9 cellular contexts compared by ENCODE assay signal in genomic region chr10:6136215-6137201, GRCh38. TPM values are rescaled to one million over a fixed set of nuclear protein-coding genes. Genes with fewer than 3 reads are reported as not detected.
DNase-seq lines count a peak whose midpoint lies in the region; TF ChIP-seq lines count a peak whose summit lies in the region.
"Had no signal": no experiment of that assay in that cellular context is flagged by ENCODE, and none has a peak within 500 bp of the region (broad histone marks: within the 10 kb centered on the region; RNA-seq: fewer than 3 reads in every experiment).

No MANE protein-coding gene starts in this region.

- H3K9me2 ChIP-seq in GM23248 (ENCODE audit: insufficient read depth), result no peaks in the 10 kb centered on the region

- DNase-seq in GM03348 (ENCODE audit: low spot score) (peak; percentile 77), GM23248 (peak; percentile 92), SK-MEL-5 (ENCODE audit: low read depth, low spot score) (peak; percentile 17), epithelial cell of prostate (ENCODE audit: low read depth, low spot score) (no peak), tibial nerve (ENCODE audit: low spot score in 2 of 2) (no peak), CD14-positive monocyte (ENCODE audit: low spot score) (no peak), endodermal cell (no peak), nucleus accumbens (lab: John Stamatoyannopoulos, UW) (no peak)

- H3K9me3 ChIP-seq in GM23248 (ENCODE audit: low read depth) (no peaks in the 10 kb centered on the region), tibial nerve (no peaks in the 10 kb centered on the region), endodermal cell (ENCODE audit: control insufficient read depth, low read length) (no peaks in the 10 kb centered on the region)

- H3K27ac Mint-ChIP-seq in CD14-positive monocyte (no peak overlapping the region), endodermal cell (no peak overlapping the region)

- 5 to 8% methylated on average over 19 to 20 of the region's 20 CpGs for WGBS in GM23248 (ENCODE audit: low coverage in 1 of 2, low lambda C conversion rate in 2 of 2, missing lambda C conversion rate in 2 of 2), 2 experiments
- WGBS in tibial nerve, 2 donors, result 46 to 51% methylated on average over 18 to 20 of the region's 20 CpGs
- WGBS in endodermal cell (ENCODE audit: insufficient coverage in 1 of 2, insufficient read length in 1 of 2), 2 experiments, result 71 to 77% methylated on average over 19 to 20 of the region's 20 CpGs

- H3K4me1 ChIP-seq in GM23248 (ENCODE audit: insufficient read depth) (peaks cover 19% of the 10 kb centered on the region), tibial nerve (peaks cover 0 to 10% (median 3%) of the 10 kb centered on the region in 4 donors), endodermal cell (ENCODE audit: control insufficient read depth, insufficient read depth, low read length) (peaks cover 5% of the 10 kb centered on the region)

- H3K4me2 ChIP-seq in GM23248 (ENCODE audit: unreplicated experiment), result peak overlapping the region; percentile 40

- H3K36me3 Mint-ChIP-seq in CD14-positive monocyte, result no peaks in the 10 kb centered on the region
- no peaks in the 10 kb centered on the region for H3K36me3 Mint-ChIP-seq in endodermal cell (ENCODE audit: low read depth)
- H3K36me3 Mint-ChIP-seq: IgD-negative memory B cell had no signal

- peak overlapping the region; percentile 23 for H3K27ac ChIP-seq in GM23248
- peak overlapping the region; percentile 10 for H3K27ac ChIP-seq in epithelial cell of prostate
- no peak overlapping the region for H3K27ac ChIP-seq in tibial nerve
- no peak overlapping the region for H3K27ac ChIP-seq in endodermal cell (ENCODE audit: low read depth, low read length)

- H3K27me3 Mint-ChIP-seq in CD14-positive monocyte (ENCODE audit: low read depth in 3 of 3) (peaks cover 6 to 18% (median 14%) of the 10 kb centered on the region in 3 donors), endodermal cell (ENCODE audit: insufficient read depth) (peaks cover 23% of the 10 kb centered on the region)

- H3K4me3 Mint-ChIP-seq in CD14-positive monocyte (no peak overlapping the region), endodermal cell (no peak overlapping the region)

- H3K9me3 Mint-ChIP-seq in CD14-positive monocyte, result peaks cover 0 to 2% (median 0%) of the 10 kb centered on the region in 7 donors
- H3K9me3 Mint-ChIP-seq in endodermal cell, result no peaks in the 10 kb centered on the region
- H3K9me3 Mint-ChIP-seq: IgD-negative memory B cell had no signal

- intact Hi-C loops in CD14-positive monocyte (cut with micrococcal nuclease), result no loop called here

- TF ChIP-seq EP300 in tibial nerve (IDR thresholded peaks at IDR 0.05), result no peak

- H3K27me3 ChIP-seq in GM23248 (replicated peaks; ENCODE audit: insufficient read depth) (peaks cover 22% of the 10 kb centered on the region), tibial nerve (peaks cover 0 to 14% of the 10 kb centered on the region in 2 donors), endodermal cell (ENCODE audit: control insufficient read depth, insufficient read depth, low read length, poor library complexity, severe bottlenecking) (no peaks in the 10 kb centered on the region)

- TF ChIP-seq CTCF in tibial nerve (IDR thresholded peaks at IDR 0.05) (no peak), CD14-positive monocyte (IDR thresholded peaks at IDR 0.05) (no peak), endodermal cell (conservative IDR thresholded peaks at IDR 0.05) (no peak)

- in situ Hi-C loops in GM23248 (cut with MboI), result no loop called here
- in situ Hi-C loops in SK-MEL-5 (cut with HindIII; ENCODE audit: low pct_unique_long_range_greater_than_20kb, low sequenced_read_pairs), result no loop called here

- no peaks in the 10 kb centered on the region for H3K79me2 ChIP-seq in GM23248 (ENCODE audit: insufficient read depth)

- peaks cover 22% of the 10 kb centered on the region for H3F3A ChIP-seq in GM23248 (ENCODE audit: insufficient read depth)

- peaks cover 18% of the 10 kb centered on the region for H3K4me1 Mint-ChIP-seq in CD14-positive monocyte
- peaks cover 4% of the 10 kb centered on the region for H3K4me1 Mint-ChIP-seq in endodermal cell

- H3K4me3 ChIP-seq in GM23248 (peak overlapping the region; percentile 35; the same call in 1 of the 2 replicates), tibial nerve (no peak overlapping the region), endodermal cell (ENCODE audit: low read length) (no peak overlapping the region)

- H3K9ac ChIP-seq in GM23248, result no peak overlapping the region; the same call in 1 of the 2 replicates
- no peak overlapping the region for H3K9ac ChIP-seq in endodermal cell (ENCODE audit: extremely low read depth, low read length, poor library complexity, severe bottlenecking)

- H3K36me3 ChIP-seq in GM23248 (ENCODE audit: low read depth) (no peaks in the 10 kb centered on the region), tibial nerve (no peaks in the 10 kb centered on the region), endodermal cell (ENCODE audit: control insufficient read depth, insufficient read depth, low read length) (no peaks in the 10 kb centered on the region)

- H4K20me1 ChIP-seq in GM23248 (ENCODE audit: insufficient read depth), result no peaks in the 10 kb centered on the region

- TF ChIP-seq POLR2A in tibial nerve (IDR thresholded peaks at IDR 0.05), result no peak

- no peak overlapping the region for H2AFZ ChIP-seq in GM23248

RNA-seq across cellular contexts. Expression of gene RBM17, which starts 47.7 kb away (rescaled TPM):
- 24.1 and 35.7 TPM in 2 replicates for total RNA-seq in GM23248 (2014; rRNA removed; shearing (Covaris generic))
- polyA plus RNA-seq in GM23248 (2016; fragmentation: Nextera tagmentation; extraction: Ambion mirVana), result 84.2 and 99.9 TPM in 2 replicates
- total RNA-seq in SK-MEL-5 (2014; rRNA removed; shearing (Covaris generic)), result 19.0 and 23.1 TPM in 2 replicates
- 35.3 and 35.6 TPM in 2 replicates for polyA plus RNA-seq in SK-MEL-5 (2015; cell fraction: cytosol; rRNA removed)
- 115 and 165 TPM in 2 replicates for polyA plus RNA-seq in SK-MEL-5 (2015; cell fraction: nucleus; rRNA removed)
- 100 to 1,000 TPM in 2 of 4 donors, 10 to 100 TPM in 2; 70.6 to 109 (median 94.3) TPM for total RNA-seq in tibial nerve
- polyA plus RNA-seq in CD14-positive monocyte, result 10 to 100 TPM; 44.5 to 51.4 TPM
- total RNA-seq in endodermal cell, result 100 to 1,000 TPM; 123 to 139 TPM
- 93.5 TPM for polyA plus RNA-seq in endodermal cell (2013, experiment 1 of 2)
- polyA plus RNA-seq in endodermal cell (2013, experiment 2 of 2), result 77.6 TPM

Comparison
In these comparisons a context has a peak if more than half of its experiments do, and no peak if none do; other contexts are left out.
1. DNase-seq: peak in GM03348 (single experiment), GM23248 (single experiment) and SK-MEL-5 (single experiment); none in epithelial cell of prostate (single experiment), tibial nerve (0 of 2), CD14-positive monocyte (single experiment), endodermal cell (single experiment) and nucleus accumbens (0 of 56).
2. H3K27ac ChIP-seq: peak in GM23248 (single experiment) and epithelial cell of prostate (single experiment); none in tibial nerve (0 of 4) and endodermal cell (single experiment).